1 cellular context compared by ENCODE assay signal in the genomic region with DNA sequence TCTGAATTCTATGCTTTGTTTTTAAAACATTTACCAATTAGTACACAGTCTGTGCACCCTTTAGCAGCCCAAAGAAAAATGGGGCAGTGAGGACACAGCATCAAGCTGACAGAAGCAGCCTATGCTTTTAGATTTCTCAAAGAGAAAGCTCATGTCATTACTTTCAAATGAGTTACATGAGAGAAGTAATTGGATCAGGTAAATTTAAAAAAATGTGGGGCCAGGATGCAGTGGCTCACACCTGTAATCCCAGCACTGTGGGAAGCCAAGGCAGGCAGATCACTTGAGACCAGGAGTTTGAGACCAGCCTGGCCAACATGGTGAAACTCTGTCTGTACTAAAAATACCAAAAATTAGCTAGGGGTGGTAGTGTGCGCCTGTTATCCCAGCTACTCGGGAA.
TF ChIP-seq lines count a peak whose summit lies in the region.

No MANE protein-coding gene starts in this region.

TF ChIP-seq in GM23338, 12 proteins besides CTCF, POLR2A, EP300 and RAD21:
- TF ChIP-seq CREB1 (CRISPR knock-in tag; IDR thresholded peaks at IDR 0.05; ENCODE audit: low read depth) = no peak
